ENCODE assay signal across 14 cellular contexts in the genomic region with DNA sequence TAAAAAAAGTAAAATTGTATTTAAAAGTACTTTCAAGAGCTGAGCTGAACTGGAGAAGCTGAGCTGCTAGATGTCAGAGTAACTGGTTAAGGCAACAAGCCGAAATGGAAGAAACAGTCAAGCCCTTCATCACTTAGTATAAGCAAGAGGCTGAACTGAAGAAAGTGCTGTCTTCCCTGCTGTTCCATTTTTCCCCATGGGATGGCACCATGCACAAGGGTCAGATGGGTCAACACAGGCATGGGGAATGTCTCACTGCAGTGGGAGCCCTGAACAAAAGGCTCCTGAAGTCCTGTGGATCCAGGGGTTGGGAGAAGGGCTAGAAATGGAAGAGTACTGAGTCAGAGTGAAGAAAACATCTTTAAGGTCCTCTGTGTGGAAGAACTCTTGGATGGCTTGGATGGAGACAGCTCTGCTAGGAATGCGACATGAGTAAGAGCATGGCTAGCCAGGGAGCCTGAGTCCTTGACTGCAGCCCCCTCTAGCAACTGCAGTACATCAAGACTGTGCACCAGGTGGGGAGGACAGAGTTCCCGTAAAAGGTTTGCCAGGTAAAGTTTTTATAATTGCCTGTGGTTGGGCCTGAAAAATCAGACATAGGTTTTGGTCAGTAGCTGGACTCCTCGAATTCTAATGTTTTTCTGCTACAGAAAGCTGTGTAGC.
DNase-seq lines count a peak whose midpoint lies in the region; ATAC-seq and TF ChIP-seq lines count a peak whose summit lies in the region.
"Had no signal": no experiment of that assay in that cellular context is flagged by ENCODE, and none has a peak within 500 bp of the region (broad histone marks: within the 10 kb centered on the region; RNA-seq: fewer than 3 reads in every experiment).

No MANE protein-coding gene starts in this region.

- TF ChIP-seq CTCF in BE2C (IDR thresholded peaks at IDR 0.05; ENCODE audit: low read depth, low read length) (peak; percentile 63), VCaP (conservative IDR thresholded peaks at IDR 0.05) (0 out of 2 replicates have a peak, but pooled peaks have one; percentile 27), GM20000 (IDR thresholded peaks at IDR 0.05; ENCODE audit: extremely low read depth, missing control alignments) (no peak), GM10266 (IDR thresholded peaks at IDR 0.05; ENCODE audit: control insufficient read depth, insufficient read depth, low read depth, missing control alignments) (no peak)

- H3K9me3 Mint-ChIP-seq in activated T-cell treated with anti-CD3 and anti-CD28 coated beads, Interleukin-2, amount 50 U/mL, for 72 hours = peaks cover 3 to 7% of the 10 kb centered on the region in 2 donors

- DNase-seq in BE2C (peak; percentile 55), HK-2 (ENCODE audit: unreplicated experiment) (peak; percentile 12), iPS DF 6.9 (ENCODE audit: low read depth, low spot score) (peak; percentile 79), hippocampal formation (lab: John Stamatoyannopoulos, UW) (no peak), GM20000 (ENCODE audit: low spot score) (no peak), GM10266 (ENCODE audit: extremely low spot score) (no peak)
- no peak for DNase-seq in activated T-cell treated with anti-CD3 and anti-CD28 coated beads, Interleukin-2, amount 50 U/mL, for 72 hours
- DNase-seq: dermis blood vessel endothelial cell, head of caudate nucleus, NCI-H2029 had no signal

- H3K36me3 ChIP-seq in BE2C = no peaks in the 10 kb centered on the region
- H3K36me3 ChIP-seq in iPS DF 6.9 (ENCODE audit: control insufficient read depth, insufficient read depth, low read length) = no peaks in the 10 kb centered on the region

- H3K27me3 Mint-ChIP-seq in activated T-cell treated with anti-CD3 and anti-CD28 coated beads, Interleukin-2, amount 50 U/mL, for 72 hours (ENCODE audit: low read depth) = no peaks in the 10 kb centered on the region
- H3K27me3 Mint-ChIP-seq: B cell had no signal

- H3K27ac Mint-ChIP-seq in activated T-cell treated with anti-CD3 and anti-CD28 coated beads, Interleukin-2, amount 50 U/mL, for 72 hours = no peak overlapping the region
- H3K27ac Mint-ChIP-seq: B cell had no signal

- H3K27me3 ChIP-seq in BE2C (no peaks in the 10 kb centered on the region), iPS DF 6.9 (ENCODE audit: control insufficient read depth, insufficient read depth, low read length) (no peaks in the 10 kb centered on the region)

- ATAC-seq in activated T-cell treated with anti-CD3 and anti-CD28 coated beads, Interleukin-2, amount 50 U/mL, for 72 hours (replicated peaks in 1 of 2) = no peak

- no peaks in the 10 kb centered on the region for H3K4me1 Mint-ChIP-seq in activated T-cell treated with anti-CD3 and anti-CD28 coated beads, Interleukin-2, amount 50 U/mL, for 72 hours (ENCODE audit: low read depth)
- H3K4me1 Mint-ChIP-seq: B cell had no signal

- peaks cover 2% of the 10 kb centered on the region in 2 donors for H3K36me3 Mint-ChIP-seq in activated T-cell treated with anti-CD3 and anti-CD28 coated beads, Interleukin-2, amount 50 U/mL, for 72 hours (ENCODE audit: insufficient read depth in 2 of 2)

- H3K4me3 ChIP-seq in BE2C (ENCODE audit: low read depth, low read length) (no peak overlapping the region), iPS DF 6.9 (ENCODE audit: low read length) (no peak overlapping the region)
- H3K4me3 ChIP-seq: skin epidermis had no signal

- no peak overlapping the region for H3K4me3 Mint-ChIP-seq in activated T-cell treated with anti-CD3 and anti-CD28 coated beads, Interleukin-2, amount 50 U/mL, for 72 hours
- H3K4me3 Mint-ChIP-seq: B cell had no signal

- H3K9me3 ChIP-seq in BE2C (no peaks in the 10 kb centered on the region), iPS DF 6.9 (ENCODE audit: control insufficient read depth, insufficient read depth, low read length) (no peaks in the 10 kb centered on the region)

- H3K27ac ChIP-seq in VCaP (no peak overlapping the region), iPS DF 6.9 (ENCODE audit: low read length) (no peak overlapping the region)
- H3K27ac ChIP-seq: RWPE1, skin epidermis had no signal

- no CpG with 5 or more reads among the region's 4 CpGs for WGBS in iPS DF 6.9 (ENCODE audit: insufficient coverage, insufficient read length)

- H3K4me1 ChIP-seq in BE2C = peaks cover 4% of the 10 kb centered on the region
- H3K4me1 ChIP-seq in iPS DF 6.9 (ENCODE audit: control insufficient read depth, insufficient read depth, low read length) = no peaks in the 10 kb centered on the region

Comparison
In these comparisons a context has a peak if more than half of its experiments do, and no peak if none do; other contexts are left out.
1. DNase-seq: peak in BE2C (single experiment), HK-2 (single experiment) and iPS DF 6.9 (single experiment); none in hippocampal formation (0 of 2), GM20000 (single experiment), activated T-cell treated with anti-CD3 and anti-CD28 coated beads, Interleukin-2, amount 50 U/mL, for 72 hours (0 of 2) and GM10266 (single experiment).
2. CTCF ChIP-seq: peak in BE2C (single experiment) and VCaP (single experiment); none in GM20000 (single experiment) and GM10266 (single experiment).